2 cellular contexts compared by ENCODE assay signal in genomic region chr3:32405711-32406323, GRCh38.
TF ChIP-seq lines count a peak whose summit lies in the region.

No MANE protein-coding gene starts in this region.

TF ChIP-seq in WTC11, 78 proteins besides CTCF, POLR2A, EP300 and RAD21 (continues in another document):
- TF ChIP-seq ARID4B (CRISPR knock-in tag; IDR thresholded peaks at IDR 0.05; ENCODE audit: borderline replicate concordance) = no peak
- no peak for TF ChIP-seq JAZF1 (CRISPR knock-in tag; IDR thresholded peaks at IDR 0.05)
- no peak for TF ChIP-seq ZBTB21 (CRISPR knock-in tag; IDR thresholded peaks at IDR 0.05; ENCODE audit: borderline replicate concordance)
- TF ChIP-seq GRHL2 (CRISPR knock-in tag; IDR thresholded peaks at IDR 0.05; ENCODE audit: insufficient replicate concordance, severe bottlenecking) = no peak
- TF ChIP-seq ZNF281 (CRISPR knock-in tag; IDR thresholded peaks at IDR 0.05) = no peak
- no peak for TF ChIP-seq ATF1 (CRISPR knock-in tag; IDR thresholded peaks at IDR 0.05)
- TF ChIP-seq SMAD4 (CRISPR knock-in tag; IDR thresholded peaks at IDR 0.05) = no peak
- TF ChIP-seq NFE2L1 (CRISPR knock-in tag; IDR thresholded peaks at IDR 0.05) = no peak
- no peak for TF ChIP-seq MYBL2 (CRISPR knock-in tag; IDR thresholded peaks at IDR 0.05)
- TF ChIP-seq NR1H2 (CRISPR knock-in tag; IDR thresholded peaks at IDR 0.05) = no peak
- TF ChIP-seq ZNF121 (CRISPR knock-in tag; IDR thresholded peaks at IDR 0.05) = no peak
- no peak for TF ChIP-seq ATF3 (CRISPR knock-in tag; conservative IDR thresholded peaks at IDR 0.05)
- TF ChIP-seq TCF7 (CRISPR knock-in tag; IDR thresholded peaks at IDR 0.05; ENCODE audit: low read depth) = no peak
- no peak for TF ChIP-seq IRF1 (CRISPR knock-in tag; IDR thresholded peaks at IDR 0.05)
- TF ChIP-seq AR (CRISPR knock-in tag; IDR thresholded peaks at IDR 0.05) = no peak

TF ChIP-seq in SK-N-SH, 30 proteins besides CTCF, POLR2A, EP300 and RAD21 (continued from another document):
- no peak for TF ChIP-seq SMC3 (IDR thresholded peaks at IDR 0.05; ENCODE audit: low read depth, low read length)
- TF ChIP-seq MAX (IDR thresholded peaks at IDR 0.05; ENCODE audit: low read depth) = no peak
- TF ChIP-seq FOSL2 (IDR thresholded peaks at IDR 0.05; ENCODE audit: borderline replicate concordance, low read depth) = no peak
- no peak for TF ChIP-seq YY1 (IDR thresholded peaks at IDR 0.05; ENCODE audit: low read depth)
- TF ChIP-seq EZH2phosphoT487 (IDR thresholded peaks at IDR 0.05; ENCODE audit: borderline replicate concordance, low read depth) = no peak
- no peak for TF ChIP-seq CHD2 (IDR thresholded peaks at IDR 0.05; ENCODE audit: low read length, partially characterized antibody)
